ENCODE assay signal across 16 cellular contexts in the genomic region with DNA sequence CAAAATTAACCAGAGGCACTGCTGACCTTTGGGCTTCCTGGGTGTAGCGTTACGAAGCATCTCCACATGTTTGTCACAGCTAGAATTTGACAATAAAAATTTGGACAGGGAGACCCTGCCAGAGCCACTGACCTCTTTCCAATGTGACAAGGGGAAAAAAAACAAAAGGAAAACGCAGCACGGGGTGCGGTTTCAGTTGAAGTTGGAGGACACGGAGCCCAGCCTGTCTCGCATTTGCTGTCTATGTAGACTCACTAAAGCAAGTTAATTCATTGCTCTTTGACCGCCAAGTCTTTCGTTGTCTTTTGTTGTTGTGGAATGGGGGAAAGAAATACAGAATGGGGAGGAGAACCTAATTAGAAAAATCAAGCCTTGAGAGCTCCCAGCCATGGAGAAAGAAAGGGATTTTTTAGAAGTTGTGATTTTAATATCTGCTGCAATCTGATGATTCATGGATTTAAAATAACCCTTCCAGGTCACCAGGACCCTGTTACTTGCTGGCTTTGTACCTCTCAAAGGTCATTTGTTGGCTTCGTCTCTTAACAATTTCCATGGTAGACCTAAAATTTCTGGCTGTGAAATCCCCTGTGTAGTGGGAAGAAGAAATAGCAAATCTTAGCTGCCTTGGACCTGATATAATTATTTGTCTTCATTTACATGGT.
DNase-seq lines count a peak whose midpoint lies in the region; ATAC-seq and TF ChIP-seq lines count a peak whose summit lies in the region.
"Had no signal": no experiment of that assay in that cellular context is flagged by ENCODE, and none has a peak within 500 bp of the region (broad histone marks: within the 10 kb centered on the region; RNA-seq: fewer than 3 reads in every experiment).

No MANE protein-coding gene starts in this region.

- peak overlapping the region; percentile 88 for H3K27ac ChIP-seq in SJCRH30
- H3K27ac ChIP-seq in esophagus muscularis mucosa (replicated peaks in 1 of 4) = peak overlapping the region in 3 of 4 donors; percentile 0 to 52 (median 43)
- peak overlapping the region; percentile 57 for H3K27ac ChIP-seq in neural progenitor cell
- peak overlapping the region in 3 of 4 donors; percentile 11 to 72 (median 67) for H3K27ac ChIP-seq in tibial nerve
- no peak overlapping the region for H3K27ac ChIP-seq in OCI-LY7 (ENCODE audit: low read depth, low read length, poor library complexity, severe bottlenecking)
- peak overlapping the region in 1 of 2 donors; percentile 56 for H3K27ac ChIP-seq in aorta (ENCODE audit: low read depth in 1 of 2, low read length in 2 of 2)
- H3K27ac ChIP-seq: HL-60, pancreas had no signal

- CTCF ChIA-PET in OCI-LY7 (lab: Charles Lee; ENCODE audit: unreplicated experiment) = no interaction called here

- H3K79me2 ChIP-seq in neural progenitor cell (ENCODE audit: low read depth) (peaks cover 98% of the 10 kb centered on the region), OCI-LY7 (ENCODE audit: insufficient read depth, low read depth, low read length) (no peaks in the 10 kb centered on the region)

- no peaks in the 10 kb centered on the region for H3K9me3 ChIP-seq in SJCRH30 (replicated peaks)
- H3K9me3 ChIP-seq in esophagus muscularis mucosa = no peaks in the 10 kb centered on the region
- no peaks in the 10 kb centered on the region for H3K9me3 ChIP-seq in neural progenitor cell (ENCODE audit: low read depth)
- no peaks in the 10 kb centered on the region for H3K9me3 ChIP-seq in tibial nerve
- no peaks in the 10 kb centered on the region for H3K9me3 ChIP-seq in OCI-LY7 (ENCODE audit: low read length)
- H3K9me3 ChIP-seq in aorta (ENCODE audit: control insufficient read depth, low read length) = no peaks in the 10 kb centered on the region
- H3K9me3 ChIP-seq: lower lobe of right lung, pancreas had no signal

- TF ChIP-seq CTCF in esophagus muscularis mucosa (IDR thresholded peaks at IDR 0.05) (no peak), neural progenitor cell (IDR thresholded peaks at IDR 0.05) (no peak), tibial nerve (IDR thresholded peaks at IDR 0.05) (no peak), OCI-LY7 (conservative IDR thresholded peaks at IDR 0.05; ENCODE audit: low read length) (no peak)

- no peak overlapping the region for H3K27ac Mint-ChIP-seq in neural progenitor cell
- H3K27ac Mint-ChIP-seq: CD4-positive, alpha-beta memory T cell; stimulated activated naive B cell treated with anti-CD40 and anti-IgM and Interleukin-4, amounts not matched to agents 10 μg/mL and 1 μg/mL and 100 μg/mL, for 72 hours had no signal

- TF ChIP-seq EP300 in esophagus muscularis mucosa (IDR thresholded peaks at IDR 0.05) = no peak
- no peak for TF ChIP-seq EP300 in tibial nerve (IDR thresholded peaks at IDR 0.05)

- no peaks in the 10 kb centered on the region for H3K9me2 ChIP-seq in OCI-LY7 (ENCODE audit: insufficient read depth, low read length)

- POLR2A ChIA-PET in OCI-LY7 (lab: Charles Lee) = no interaction called here

- H3K9ac ChIP-seq in neural progenitor cell = no peak overlapping the region

- peaks cover 35% of the 10 kb centered on the region for H3K4me1 Mint-ChIP-seq in neural progenitor cell

- no peaks in the 10 kb centered on the region for H3K9me3 Mint-ChIP-seq in neural progenitor cell
- H3K9me3 Mint-ChIP-seq: CD4-positive, alpha-beta memory T cell; central memory CD8-positive, alpha-beta T cell; stimulated activated naive B cell treated with anti-CD40 and anti-IgM and Interleukin-4, amounts not matched to agents 10 μg/mL and 1 μg/mL and 100 μg/mL, for 72 hours had no signal

- H3K4me3 Mint-ChIP-seq in neural progenitor cell = peak overlapping the region; percentile 72
- H3K4me3 Mint-ChIP-seq: CD4-positive, alpha-beta memory T cell; central memory CD8-positive, alpha-beta T cell; stimulated activated naive B cell treated with anti-CD40 and anti-IgM and Interleukin-4, amounts not matched to agents 10 μg/mL and 1 μg/mL and 100 μg/mL, for 72 hours had no signal

- peak overlapping the region; percentile 34 for H3K4me3 ChIP-seq in SJCRH30
- peak overlapping the region in 1 of 4 donors; percentile 14 for H3K4me3 ChIP-seq in esophagus muscularis mucosa
- H3K4me3 ChIP-seq in neural progenitor cell = no peak overlapping the region
- H3K4me3 ChIP-seq in tibial nerve = peak overlapping the region in 1 of 4 donors; percentile 1
- no peak overlapping the region for H3K4me3 ChIP-seq in OCI-LY7 (ENCODE audit: low read depth, low read length, poor library complexity, severe bottlenecking)
- H3K4me3 ChIP-seq in aorta (ENCODE audit: low read length in 2 of 2) = no peak overlapping the region
- H3K4me3 ChIP-seq: lower lobe of right lung, pancreas had no signal

- intact Hi-C loops in esophagus muscularis mucosa (cut with DNase I) (no loop called here), OCI-LY7 (cut with micrococcal nuclease; ENCODE audit: unreplicated experiment) (no loop called here), aorta (cut with DNase I) (no loop called here)

- 62% methylated on average over 10 of the region's 10 CpGs for WGBS in esophagus muscularis mucosa
- WGBS in tibial nerve, 2 donors = 29 to 43% methylated on average over 10 of the region's 10 CpGs
- WGBS in aorta, 2 donors = 23 to 27% methylated on average over 10 of the region's 10 CpGs

- H3K27me3 ChIP-seq in SJCRH30 (no peaks in the 10 kb centered on the region), esophagus muscularis mucosa (no peaks in the 10 kb centered on the region), neural progenitor cell (no peaks in the 10 kb centered on the region), tibial nerve (no peaks in the 10 kb centered on the region), aorta (ENCODE audit: control insufficient read depth in 1 of 2, insufficient read depth in 2 of 2, low read length in 1 of 2) (no peaks in the 10 kb centered on the region)
- H3K27me3 ChIP-seq: pancreas had no signal

- peaks cover 72% of the 10 kb centered on the region for H3F3A ChIP-seq in neural progenitor cell (ENCODE audit: low read depth)

- H2AFZ ChIP-seq in neural progenitor cell (replicated peaks) (no peak overlapping the region), OCI-LY7 (ENCODE audit: low read length) (no peak overlapping the region)

- no peak for DNase-seq in SJCRH30
- no peak for DNase-seq in esophagus muscularis mucosa (ENCODE audit: extremely low spot score)
- DNase-seq in neural progenitor cell (ENCODE audit: low spot score) = no peak
- DNase-seq in tibial nerve (ENCODE audit: low spot score in 2 of 2) = no peak
- no peak for DNase-seq in OCI-LY7 (ENCODE audit: low spot score)
- no peak for DNase-seq in activated gamma-delta T cell treated with Interleukin-2 at 50 U/mL for 16 hours
- DNase-seq in aorta = no peak
- DNase-seq: activated CD8-positive, alpha-beta memory T cell treated with anti-CD3 and anti-CD28 coated beads for 24 hours; activated gamma-delta T cell; CD4-positive, alpha-beta memory T cell; GF-D8; lower lobe of right lung; pancreas; stimulated activated naive B cell treated with anti-CD40 and anti-IgM and Interleukin-4, amounts not matched to agents 10 μg/mL and 1 μg/mL and 100 μg/mL, for 72 hours had no signal

- H4K20me1 ChIP-seq in neural progenitor cell (ENCODE audit: low read depth) (peaks cover 99% of the 10 kb centered on the region), OCI-LY7 (ENCODE audit: insufficient read depth, low read length) (no peaks in the 10 kb centered on the region)

- H3K27me3 Mint-ChIP-seq in neural progenitor cell (ENCODE audit: insufficient read depth, low read depth) = no peaks in the 10 kb centered on the region

- peaks cover 13% of the 10 kb centered on the region for H3K36me3 Mint-ChIP-seq in neural progenitor cell
- H3K36me3 Mint-ChIP-seq: stimulated activated naive B cell treated with anti-CD40 and anti-IgM and Interleukin-4, amounts not matched to agents 10 μg/mL and 1 μg/mL and 100 μg/mL, for 72 hours had no signal

- no TSS peak for BruUV-seq in OCI-LY7 (replicated peaks; lab: Mats Ljungman, UMichigan)

- H3K36me3 ChIP-seq in SJCRH30 = peaks cover 2% of the 10 kb centered on the region; the same call in 1 of the 2 replicates
- H3K36me3 ChIP-seq in esophagus muscularis mucosa = no peaks in the 10 kb centered on the region
- no peaks in the 10 kb centered on the region for H3K36me3 ChIP-seq in neural progenitor cell
- H3K36me3 ChIP-seq in tibial nerve = no peaks in the 10 kb centered on the region
- no peaks in the 10 kb centered on the region for H3K36me3 ChIP-seq in OCI-LY7 (ENCODE audit: insufficient read depth, low read length)
- H3K36me3 ChIP-seq in aorta (ENCODE audit: control insufficient read depth in 1 of 2, insufficient read depth in 2 of 2, low read length in 1 of 2) = no peaks in the 10 kb centered on the region
- H3K36me3 ChIP-seq: lower lobe of right lung, pancreas had no signal

- no peak for ATAC-seq in aorta (ENCODE audit: low FRiP score)
- ATAC-seq: stimulated activated naive B cell treated with anti-CD40 and anti-IgM and Interleukin-4, amounts not matched to agents 10 μg/mL and 1 μg/mL and 100 μg/mL, for 72 hours had no signal

- TF ChIP-seq POLR2A in esophagus muscularis mucosa (IDR thresholded peaks at IDR 0.05; ENCODE audit: low read depth) (no peak), tibial nerve (IDR thresholded peaks at IDR 0.05) (no peak)

- H3K4me2 ChIP-seq in neural progenitor cell = peak overlapping the region; percentile 63
- no peak overlapping the region for H3K4me2 ChIP-seq in OCI-LY7 (ENCODE audit: low read length)

- H3K4me1 ChIP-seq in SJCRH30 (peaks cover 31% of the 10 kb centered on the region), esophagus muscularis mucosa (peaks cover 30 to 56% (median 54%) of the 10 kb centered on the region in 4 donors), neural progenitor cell (peaks cover 50% of the 10 kb centered on the region), tibial nerve (peaks cover 3 to 54% (median 29%) of the 10 kb centered on the region in 4 donors), OCI-LY7 (ENCODE audit: insufficient read depth, low read length, poor library complexity, severe bottlenecking) (no peaks in the 10 kb centered on the region), aorta (ENCODE audit: control insufficient read depth in 1 of 2, insufficient read depth in 2 of 2, low read length in 2 of 2) (peaks cover 6 to 14% of the 10 kb centered on the region in 2 donors)
